ENCODE assay signal across 18 cellular contexts in the genomic region with DNA sequence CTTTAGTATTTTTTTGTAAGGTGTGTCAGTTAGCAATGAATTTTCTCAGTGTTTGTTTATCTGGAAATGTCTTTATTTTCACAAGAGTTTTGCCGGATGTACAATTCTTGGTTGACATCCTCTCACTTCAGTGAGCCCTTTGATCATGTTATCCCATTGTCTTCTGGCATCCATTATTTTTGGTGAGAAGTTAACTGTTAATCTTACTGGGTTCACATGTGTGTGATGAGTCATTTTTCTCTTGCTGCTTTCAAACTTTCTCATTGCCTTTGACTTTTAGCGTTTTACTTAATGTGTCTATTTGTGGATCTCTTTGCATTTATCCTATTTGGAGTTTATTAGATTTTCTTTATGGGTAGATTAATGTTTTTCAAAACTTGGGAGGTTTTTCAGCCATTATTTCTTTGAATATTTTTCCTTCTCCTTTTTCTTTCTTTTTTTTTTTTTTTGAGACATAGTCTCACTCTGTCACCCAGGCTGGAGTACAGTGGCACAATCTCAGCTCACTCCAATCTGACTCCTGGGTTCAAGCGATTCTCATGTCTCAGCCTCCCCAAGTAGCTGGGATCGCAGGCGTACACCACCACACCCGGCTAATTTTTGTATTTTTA.
DNase-seq lines count a peak whose midpoint lies in the region; ATAC-seq, FAIRE-seq and TF ChIP-seq lines count a peak whose summit lies in the region.
"Had no signal": no experiment of that assay in that cellular context is flagged by ENCODE, and none has a peak within 500 bp of the region (broad histone marks: within the 10 kb centered on the region; RNA-seq: fewer than 3 reads in every experiment).

No MANE protein-coding gene starts in this region.

- TF ChIP-seq POLR2A in GM12892 (IDR thresholded peaks at IDR 0.05; ENCODE audit: low read depth, low read length): no peak

- DNase-seq in ACHN (peak; percentile 34), GM12892 (ENCODE audit: insufficient read length) (no peak), RPMI7951 (ENCODE audit: low read depth) (peak; percentile 45), epithelial cell of esophagus (ENCODE audit: low read depth) (peak; percentile 14), NCI-H2107 treated with DMSO at 0.1 percent for 48 hours (lab: John Stamatoyannopoulos, UW; ENCODE audit: unreplicated experiment) (no peak)
- no peak for DNase-seq in stimulated activated naive CD4-positive, alpha-beta T cell treated with Interleukin-2 at 50 U/mL for 16 hours (lab: John Stamatoyannopoulos, UW)
- no peak for DNase-seq in activated T-cell treated with anti-CD3 and anti-CD28 coated beads, Interleukin-2, amount 50 U/mL, for 4 hours
- no peak for DNase-seq in NK-92 treated with Interleukin-12 subunit alpha and Interleukin-12 subunit beta, amount 100 ng/mL, for 24 hours (lab: John Stamatoyannopoulos, UW)
- DNase-seq: activated B cell treated with CpG ODN at 0.5 μM for 24 hours; activated CD8-positive, alpha-beta memory T cell treated with anti-CD3 and anti-CD28 coated beads, Interleukin-2, amount 50 U/mL, for 4 hours; amygdala; C1 segment of cervical spinal cord; midbrain; NCI-H1436 treated with DMSO at 0.1 percent for 48 hours; NCI-H446 treated with DMSO at 0.1 percent for 48 hours; stimulated activated CD4-positive, alpha-beta T cell treated with anti-CD3 and anti-CD28 coated beads, Interleukin-4, amount 100 ng/mL, for 1 hour; transverse colon had no signal

- TF ChIP-seq CTCF in epithelial cell of esophagus (IDR thresholded peaks at IDR 0.05; ENCODE audit: insufficient read depth, low read depth, low read length, missing control alignments): no peak

- ATAC-seq in activated T-cell treated with anti-CD3 and anti-CD28 coated beads, Interleukin-2, amount 50 U/mL, for 4 hours: no peak

- H3K9me3 Mint-ChIP-seq in activated T-cell treated with anti-CD3 and anti-CD28 coated beads, Interleukin-2, amount 50 U/mL, for 4 hours: peaks cover 27% of the 10 kb centered on the region

- H3K27me3 Mint-ChIP-seq in activated T-cell treated with anti-CD3 and anti-CD28 coated beads, Interleukin-2, amount 50 U/mL, for 4 hours (ENCODE audit: low read depth): no peaks in the 10 kb centered on the region
- H3K27me3 Mint-ChIP-seq: activated B cell treated with CpG ODN at 0.5 μM for 24 hours had no signal

- in situ Hi-C loops in ACHN (cut with HindIII; ENCODE audit: low pct_ligation_motif_present, low pct_unique_long_range_greater_than_20kb, low sequenced_read_pairs): no loop called here

- H3K4me3 Mint-ChIP-seq in activated T-cell treated with anti-CD3 and anti-CD28 coated beads, Interleukin-2, amount 50 U/mL, for 4 hours: no peak overlapping the region
- H3K4me3 Mint-ChIP-seq: activated B cell treated with CpG ODN at 0.5 μM for 24 hours had no signal

- H3K36me3 Mint-ChIP-seq in activated T-cell treated with anti-CD3 and anti-CD28 coated beads, Interleukin-2, amount 50 U/mL, for 4 hours (ENCODE audit: insufficient read depth): peaks cover 36% of the 10 kb centered on the region

- peaks cover 64% of the 10 kb centered on the region for H3K4me1 Mint-ChIP-seq in activated T-cell treated with anti-CD3 and anti-CD28 coated beads, Interleukin-2, amount 50 U/mL, for 4 hours (ENCODE audit: low read depth)

- FAIRE-seq in GM12892 (lab: Jason Lieb, UNC): peak; percentile 54

- H3K4me3 ChIP-seq in epithelial cell of esophagus (ENCODE audit: low read length): no peak overlapping the region
- H3K4me3 ChIP-seq: coronary artery, transverse colon had no signal

Comparison
In these comparisons a context has a peak if more than half of its experiments do, and no peak if none do; other contexts are left out.
1. DNase-seq: peak in ACHN (single experiment), RPMI7951 (single experiment) and epithelial cell of esophagus (single experiment); none in GM12892 (single experiment), stimulated activated naive CD4-positive, alpha-beta T cell treated with Interleukin-2 at 50 U/mL for 16 hours (single experiment), NCI-H2107 treated with DMSO at 0.1 percent for 48 hours (single experiment), activated T-cell treated with anti-CD3 and anti-CD28 coated beads, Interleukin-2, amount 50 U/mL, for 4 hours (single experiment) and NK-92 treated with Interleukin-12 subunit alpha and Interleukin-12 subunit beta, amount 100 ng/mL, for 24 hours (single experiment).